25 cellular contexts compared by ENCODE assay signal in genomic region chr12:78698747-78699146, GRCh38.
DNase-seq lines count a peak whose midpoint lies in the region; ATAC-seq and TF ChIP-seq lines count a peak whose summit lies in the region.
"Had no signal": no experiment of that assay in that cellular context is flagged by ENCODE, and none has a peak within 500 bp of the region (broad histone marks: within the 10 kb centered on the region; RNA-seq: fewer than 3 reads in every experiment).

No MANE protein-coding gene starts in this region.

- 89% methylated on average over 1 of the region's 1 CpG for WGBS in mammary epithelial cell (ENCODE audit: low coverage, missing lambda C conversion rate)
- 89 to 100% methylated on average over 1 of the region's 1 CpG for WGBS in testis, 2 donors

- H3K36me3 Mint-ChIP-seq in osteocyte (ENCODE audit: unreplicated experiment) = no peaks in the 10 kb centered on the region

- H3K27me3 Mint-ChIP-seq in osteocyte (ENCODE audit: unreplicated experiment) = no peaks in the 10 kb centered on the region
- H3K27me3 Mint-ChIP-seq: dendritic cell treated with granulocyte-macrophage colony-stimulating factor and Interleukin-4, amounts not matched to agents 40 ng/mL and 50 ng/mL, for 4 days; natural killer cell treated with Interleukin-12 subunit alpha and Interleukin-12 subunit beta and Interleukin-15 and Interleukin-18, amount 100 ng/mL, for 72 hours had no signal

- H3K4me2 ChIP-seq in mammary epithelial cell (ENCODE audit: insufficient read depth, low read depth, low read length) = no peak overlapping the region

- no peak overlapping the region for H3K9ac ChIP-seq in mammary epithelial cell (ENCODE audit: insufficient read depth, low read length)

- H3K9me3 ChIP-seq in mammary epithelial cell (replicated peaks; ENCODE audit: insufficient read depth, low read length) (no peaks in the 10 kb centered on the region), testis (no peaks in the 10 kb centered on the region)
- H3K9me3 ChIP-seq: body of pancreas, Caco-2, prostate gland had no signal

- CTCF ChIA-PET in mammary epithelial cell (lab: Charles Lee; ENCODE audit: low non-redundant PET) (no interaction called here), GM10248 (lab: Yijun Ruan, JAX) (interaction anchor here (1.0 to 1.4 kb wide), 2 partner anchors 9 to 12 kb away, joined by 3 to 4 read pairs; no protein-coding TSS in a partner anchor)

- dilution Hi-C loops in mammary epithelial cell (cut with HindIII; ENCODE audit: low sequenced_read_pairs) = no loop called here

- H3K36me3 ChIP-seq in mammary epithelial cell (ENCODE audit: insufficient read depth, low read length) (no peaks in the 10 kb centered on the region), testis (ENCODE audit: low read depth, missing control alignments) (no peaks in the 10 kb centered on the region)
- H3K36me3 ChIP-seq: heart right ventricle, prostate gland, WERI-Rb-1 had no signal

- in situ Hi-C loops in mammary epithelial cell (cut with MboI; ENCODE audit: low sequenced_read_pairs in 2 of 2) = no loop called here

- H3K4me1 Mint-ChIP-seq in osteocyte (ENCODE audit: unreplicated experiment) = peaks cover 2% of the 10 kb centered on the region

- no peak for TF ChIP-seq CTCF in mammary epithelial cell (conservative IDR thresholded peaks at IDR 0.05 in 1 of 2, IDR thresholded peaks at IDR 0.05 in 1 of 2; ENCODE audit: extremely low read depth in 1 of 2, insufficient read depth in 1 of 2, low read depth in 1 of 2, low read length in 2 of 2)
- no peak for TF ChIP-seq CTCF in osteocyte (IDR thresholded peaks at IDR 0.05)
- TF ChIP-seq CTCF in GM10248 (IDR thresholded peaks at IDR 0.05; ENCODE audit: control extremely low read depth, extremely low read depth, low read depth, missing control alignments) = no peak
- TF ChIP-seq CTCF in testis (IDR thresholded peaks at IDR 0.05) = no peak

- no peak overlapping the region for H2AFZ ChIP-seq in mammary epithelial cell (ENCODE audit: low read depth, low read length)

- no peak for ATAC-seq in left cardiac atrium
- ATAC-seq: body of pancreas; heart right ventricle; natural killer cell treated with Interleukin-12 subunit alpha and Interleukin-12 subunit beta and Interleukin-15 and Interleukin-18, amount 100 ng/mL, for 72 hours; Right ventricle myocardium inferior had no signal

- BruUV-seq in mammary epithelial cell (replicated peaks; lab: Mats Ljungman, UMichigan) = no TSS peak

- intact Hi-C loops in mammary epithelial cell (cut with micrococcal nuclease) = no loop called here
- intact Hi-C loops in left cardiac atrium (cut with DNase I) = no loop called here
- intact Hi-C loops in testis (cut with DNase I; ENCODE audit: low total_unique reads) = no loop called here

- H3K4me3 Mint-ChIP-seq in osteocyte (ENCODE audit: unreplicated experiment) = no peak overlapping the region
- H3K4me3 Mint-ChIP-seq: activated naive CD4-positive, alpha-beta T cell treated with anti-CD3 and anti-CD28 coated beads for 36 hours; dendritic cell treated with granulocyte-macrophage colony-stimulating factor and Interleukin-4, amounts not matched to agents 40 ng/mL and 50 ng/mL, for 4 days; natural killer cell treated with Interleukin-12 subunit alpha and Interleukin-12 subunit beta and Interleukin-15 and Interleukin-18, amount 100 ng/mL, for 72 hours had no signal

- no peaks in the 10 kb centered on the region for H3K79me2 ChIP-seq in mammary epithelial cell (ENCODE audit: insufficient read depth, low read length)

- H3K4me1 ChIP-seq in mammary epithelial cell (ENCODE audit: insufficient read depth, low read length) (peaks cover 21% of the 10 kb centered on the region), testis (no peaks in the 10 kb centered on the region)
- H3K4me1 ChIP-seq: body of pancreas, Caco-2, heart right ventricle, prostate gland had no signal

- DNase-seq in EH (ENCODE audit: low read depth) (peak; percentile 49), NCI-H226 (peak; percentile 28), mammary epithelial cell (peak; percentile 31), kidney glomerular epithelial cell (lab: John Stamatoyannopoulos, UW) (peak; percentile 6), osteocyte (ENCODE audit: extremely low spot score, unreplicated experiment) (no peak), left cardiac atrium (no peak), GM10248 (ENCODE audit: extremely low spot score) (no peak), testis (no peak)
- DNase-seq: activated CD4-positive, alpha-beta T cell treated with anti-CD3 and anti-CD28 coated beads, Interleukin-2, amount 50 U/mL, for 4 hours; activated naive CD4-positive, alpha-beta T cell treated with anti-CD3 and anti-CD28 coated beads for 36 hours; AML-193; body of pancreas; Caco-2; GF-D8; heart right ventricle; mesendoderm; NCI-H146; stimulated activated CD8-positive, alpha-beta memory T cell treated with anti-CD3 and anti-CD28 coated beads, Interleukin-4, amount 100 ng/mL, for 48 hours; substantia nigra; T-helper 1 cell; WERI-Rb-1 had no signal

- H3K9me3 Mint-ChIP-seq in osteocyte (ENCODE audit: unreplicated experiment) = no peaks in the 10 kb centered on the region
- H3K9me3 Mint-ChIP-seq: dendritic cell treated with granulocyte-macrophage colony-stimulating factor and Interleukin-4, amounts not matched to agents 40 ng/mL and 50 ng/mL, for 4 days had no signal

- no peaks in the 10 kb centered on the region for H4K20me1 ChIP-seq in mammary epithelial cell (ENCODE audit: insufficient read depth, low read length)

- H3K27ac ChIP-seq in mammary epithelial cell (ENCODE audit: insufficient read depth, low read depth, low read length) (peak overlapping the region; percentile 24), testis (no peak overlapping the region)
- H3K27ac ChIP-seq: body of pancreas, heart right ventricle, prostate gland, WERI-Rb-1 had no signal

- POLR2A ChIA-PET in GM10248 (lab: Yijun Ruan, JAX) = no interaction called here

- H3K4me3 ChIP-seq in mammary epithelial cell (replicated peaks in 1 of 3; ENCODE audit: insufficient read depth in 1 of 3, low read depth in 2 of 3, low read length in 3 of 3) (no peak overlapping the region), testis (no peak overlapping the region)
- H3K4me3 ChIP-seq: body of pancreas, heart right ventricle, prostate gland had no signal

- H3K27me3 ChIP-seq in mammary epithelial cell (ENCODE audit: insufficient read depth, low read length) (no peaks in the 10 kb centered on the region), testis (no peaks in the 10 kb centered on the region)
- H3K27me3 ChIP-seq: body of pancreas, heart right ventricle had no signal

- TF ChIP-seq POLR2A in testis (IDR thresholded peaks at IDR 0.05) = no peak

- H3K27ac Mint-ChIP-seq in osteocyte (ENCODE audit: unreplicated experiment) = no peak overlapping the region
- H3K27ac Mint-ChIP-seq: activated naive CD4-positive, alpha-beta T cell treated with anti-CD3 and anti-CD28 coated beads for 36 hours; dendritic cell treated with granulocyte-macrophage colony-stimulating factor and Interleukin-4, amounts not matched to agents 40 ng/mL and 50 ng/mL, for 4 days; natural killer cell treated with Interleukin-12 subunit alpha and Interleukin-12 subunit beta and Interleukin-15 and Interleukin-18, amount 100 ng/mL, for 72 hours had no signal

Comparison
In these comparisons a context has a peak if more than half of its experiments do, and no peak if none do; other contexts are left out.
1. DNase-seq: peak in EH (single experiment), NCI-H226 (single experiment), mammary epithelial cell (single experiment) and kidney glomerular epithelial cell (single experiment); none in osteocyte (single experiment), left cardiac atrium (single experiment), GM10248 (single experiment) and testis (single experiment).